Comparison of ENCODE assay signal across 36 cellular contexts in the genomic region with DNA sequence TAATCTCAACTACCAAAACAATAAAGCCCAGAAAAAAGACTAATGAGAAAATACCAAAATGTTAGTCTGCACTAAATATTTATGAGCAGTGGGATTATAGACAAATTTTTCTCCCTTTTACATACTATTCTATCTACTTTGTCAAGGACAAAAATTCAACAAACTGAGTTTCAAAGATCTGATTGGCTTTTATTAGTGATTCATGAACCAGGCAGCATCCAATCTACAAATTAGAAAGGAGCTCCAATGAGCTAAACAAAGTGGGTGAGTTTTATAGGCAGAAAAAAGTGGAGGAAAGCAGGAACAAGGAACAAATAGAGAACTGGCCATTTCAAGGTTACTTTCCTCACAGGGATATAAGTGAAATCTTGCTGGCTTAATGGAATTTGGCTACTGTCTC.
"Had no signal": no experiment of that assay in that cellular context is flagged by ENCODE, and none has a peak within 500 bp of the region (broad histone marks: within the 10 kb centered on the region; RNA-seq: fewer than 3 reads in every experiment).

No MANE protein-coding gene starts in this region.

- H3K36me3 ChIP-seq: brain microvascular endothelial cell, breast epithelium had no signal

- H3K36me3 Mint-ChIP-seq: activated naive CD4-positive, alpha-beta T cell treated with anti-CD3 and anti-CD28 coated beads, Interleukin-2, amount 50 U/mL, for 24 hours; activated naive CD8-positive, alpha-beta T cell had no signal

- H3K27ac ChIP-seq: ascending aorta, body of pancreas, brain microvascular endothelial cell, breast epithelium, VCaP had no signal

- H3K9me3 ChIP-seq: ascending aorta, body of pancreas, breast epithelium had no signal

- FAIRE-seq: TTC549 had no signal

- H3K4me1 ChIP-seq: ascending aorta, body of pancreas, breast epithelium had no signal

- H3K9me3 Mint-ChIP-seq: activated B cell treated with CpG ODN at 0.5 μM for 24 hours; activated CD4-positive, alpha-beta memory T cell treated with anti-CD3 and anti-CD28 coated beads, Interleukin-2, amount 10 ng/mL, durations not matched to agents 7 days and 5 days; activated CD4-positive, alpha-beta T cell treated with anti-CD3 and anti-CD28 coated beads, Interleukin-2, amount 10 ng/mL, durations not matched to agents 24 days and 14 days; activated naive CD4-positive, alpha-beta T cell treated with anti-CD3 and anti-CD28 coated beads, Interleukin-2, amount 10 ng/mL, durations not matched to agents 7 days and 5 days; activated naive CD4-positive, alpha-beta T cell treated with anti-CD3 and anti-CD28 coated beads, Interleukin-2, amount 50 U/mL, for 24 hours; activated naive CD8-positive, alpha-beta T cell treated with anti-CD3 and anti-CD28 coated beads, Interleukin-2, amount 10 ng/mL, durations not matched to agents 7 days and 5 days; activated naive CD8-positive, alpha-beta T cell treated with anti-CD3 and anti-CD28 coated beads, Interleukin-2, amount 50 U/mL, for 24 hours; activated T-cell treated with anti-CD3 and anti-CD28 coated beads, Interleukin-2, amount 50 U/mL, for 24 hours; activated T-helper 2 cell treated with anti-CD3 and anti-CD28 coated beads, Interferon-gamma antibody, Interleukin-2, Interleukin-4, amounts not matched to agents 10 μg/mL and 5 μg/mL and 100 μg/mL, durations not matched to agents 14 hours and 24 hours and 36 hours; T-helper 1 cell treated with Interleukin-12 subunit alpha and Interleukin-12 subunit beta and Interleukin-4 antibody, amounts not matched to agents 30 μg/mL and 1 μg/mL, for 36 hours; T-helper 2 cell treated with Interferon-gamma antibody and Interleukin-4, amounts not matched to agents 5 μg/mL and 100 μg/mL, for 36 hours had no signal

- H3K4me3 Mint-ChIP-seq: activated B cell treated with CpG ODN at 0.5 μM for 24 hours; activated CD4-positive, alpha-beta memory T cell treated with anti-CD3 and anti-CD28 coated beads, Interleukin-2, amount 10 ng/mL, durations not matched to agents 7 days and 5 days; activated CD4-positive, alpha-beta T cell treated with anti-CD3 and anti-CD28 coated beads, Interleukin-2, amount 10 ng/mL, durations not matched to agents 24 days and 14 days; activated CD8-positive, alpha-beta memory T cell treated with anti-CD3 and anti-CD28 coated beads, Interleukin-2, amount 10 ng/mL, durations not matched to agents 7 days and 5 days; activated CD8-positive, alpha-beta T cell treated with anti-CD3 and anti-CD28 coated beads, Interleukin-2, amount 10 ng/mL, durations not matched to agents 7 days and 5 days; activated naive CD4-positive, alpha-beta T cell treated with anti-CD3 and anti-CD28 coated beads, Interleukin-2, amount 10 ng/mL, durations not matched to agents 7 days and 5 days; activated naive CD4-positive, alpha-beta T cell treated with anti-CD3 and anti-CD28 coated beads, Interleukin-2, amount 50 U/mL, for 24 hours; activated naive CD8-positive, alpha-beta T cell; activated naive CD8-positive, alpha-beta T cell treated with anti-CD3 and anti-CD28 coated beads, Interleukin-2, amount 10 ng/mL, durations not matched to agents 7 days and 5 days; activated naive CD8-positive, alpha-beta T cell treated with anti-CD3 and anti-CD28 coated beads, Interleukin-2, amount 50 U/mL, for 24 hours; activated T-cell treated with anti-CD3 and anti-CD28 coated beads, Interleukin-2, amount 50 U/mL, for 24 hours; T-helper 1 cell treated with Interleukin-12 subunit alpha and Interleukin-12 subunit beta and Interleukin-4 antibody, amounts not matched to agents 30 μg/mL and 1 μg/mL, for 36 hours; T-helper 2 cell treated with Interferon-gamma antibody and Interleukin-4, amounts not matched to agents 5 μg/mL and 100 μg/mL, for 36 hours had no signal

- H3K4me1 Mint-ChIP-seq: activated B cell treated with CpG ODN at 0.5 μM for 24 hours; activated naive CD4-positive, alpha-beta T cell treated with anti-CD3 and anti-CD28 coated beads, Interleukin-2, amount 50 U/mL, for 24 hours had no signal

- H3K27me3 Mint-ChIP-seq: activated B cell treated with CpG ODN at 0.5 μM for 24 hours; activated CD4-positive, alpha-beta memory T cell treated with anti-CD3 and anti-CD28 coated beads, Interleukin-2, amount 10 ng/mL, durations not matched to agents 7 days and 5 days; activated CD4-positive, alpha-beta T cell treated with anti-CD3 and anti-CD28 coated beads, Interleukin-2, amount 10 ng/mL, durations not matched to agents 24 days and 14 days; activated CD8-positive, alpha-beta memory T cell treated with anti-CD3 and anti-CD28 coated beads, Interleukin-2, amount 10 ng/mL, durations not matched to agents 7 days and 5 days; activated naive CD4-positive, alpha-beta T cell treated with anti-CD3 and anti-CD28 coated beads, Interleukin-2, amount 10 ng/mL, durations not matched to agents 7 days and 5 days; activated naive CD4-positive, alpha-beta T cell treated with anti-CD3 and anti-CD28 coated beads, Interleukin-2, amount 50 U/mL, for 24 hours; activated naive CD8-positive, alpha-beta T cell; activated naive CD8-positive, alpha-beta T cell treated with anti-CD3 and anti-CD28 coated beads, Interleukin-2, amount 10 ng/mL, durations not matched to agents 7 days and 5 days; activated naive CD8-positive, alpha-beta T cell treated with anti-CD3 and anti-CD28 coated beads, Interleukin-2, amount 50 U/mL, for 24 hours had no signal

- DNase-seq: activated B cell treated with CpG ODN at 0.5 μM for 24 hours; activated CD4-positive, alpha-beta memory T cell treated with anti-CD3 and anti-CD28 coated beads, Interleukin-2, amount 10 ng/mL, durations not matched to agents 7 days and 5 days; activated CD4-positive, alpha-beta T cell treated with anti-CD3 and anti-CD28 coated beads for 4 hours; activated CD4-positive, alpha-beta T cell treated with anti-CD3 and anti-CD28 coated beads, Interleukin-2, amount 10 ng/mL, durations not matched to agents 24 days and 14 days; activated CD4-positive, alpha-beta T cell treated with anti-CD3 and anti-CD28 coated beads, Interleukin-2, amount 50 U/mL, for 1 hour; activated CD4-positive, alpha-beta T cell treated with anti-CD3 and anti-CD28 coated beads, Interleukin-2, amount 50 U/mL, for 48 hours; activated CD4-positive, CD25-positive, alpha-beta regulatory T cell treated with anti-CD3 and anti-CD28 coated beads, Interleukin-2, amount 50 U/mL, for 72 hours; activated CD8-positive, alpha-beta memory T cell treated with anti-CD3 and anti-CD28 coated beads for 24 hours; activated CD8-positive, alpha-beta memory T cell treated with anti-CD3 and anti-CD28 coated beads, Interleukin-2, amount 10 ng/mL, durations not matched to agents 7 days and 5 days; activated CD8-positive, alpha-beta memory T cell treated with anti-CD3 and anti-CD28 coated beads, Interleukin-2, amount 50 U/mL, for 48 hours; activated CD8-positive, alpha-beta T cell treated with anti-CD3 and anti-CD28 coated beads, Interleukin-2, amount 10 ng/mL, durations not matched to agents 7 days and 5 days; activated effector memory CD4-positive, alpha-beta T cell treated with Interleukin-2 at 50 U/mL for 16 hours; activated gamma-delta T cell; activated naive CD4-positive, alpha-beta T cell treated with anti-CD3 and anti-CD28 coated beads, Interleukin-2, amount 10 ng/mL, durations not matched to agents 7 days and 5 days; activated naive CD4-positive, alpha-beta T cell treated with Interleukin-2 at 50 U/mL for 16 hours; activated naive CD8-positive, alpha-beta T cell treated with anti-CD3 and anti-CD28 coated beads, Interleukin-2, amount 10 ng/mL, durations not matched to agents 7 days and 5 days; activated naive CD8-positive, alpha-beta T cell treated with anti-CD3 and anti-CD28 coated beads, Interleukin-2, amount 50 U/mL, for 24 hours; activated T-cell treated with anti-CD3 and anti-CD28 coated beads, Interleukin-2, amount 50 U/mL, for 24 hours; activated T-cell treated with anti-CD3 and anti-CD28 coated beads, Interleukin-2, amount 50 U/mL, for 48 hours; amygdala; anterior cingulate cortex; body of pancreas; brain microvascular endothelial cell; central memory CD4-positive, alpha-beta T cell; T-helper 1 cell; T-helper 2 cell; T-helper 9 cell had no signal

- H3K4me3 ChIP-seq: ascending aorta, body of pancreas, breast epithelium had no signal

- H3K27ac Mint-ChIP-seq: activated B cell treated with CpG ODN at 0.5 μM for 24 hours; activated CD4-positive, alpha-beta memory T cell treated with anti-CD3 and anti-CD28 coated beads, Interleukin-2, amount 10 ng/mL, durations not matched to agents 7 days and 5 days; activated CD4-positive, alpha-beta T cell treated with anti-CD3 and anti-CD28 coated beads, Interleukin-2, amount 10 ng/mL, durations not matched to agents 24 days and 14 days; activated CD8-positive, alpha-beta memory T cell treated with anti-CD3 and anti-CD28 coated beads, Interleukin-2, amount 10 ng/mL, durations not matched to agents 7 days and 5 days; activated CD8-positive, alpha-beta T cell treated with anti-CD3 and anti-CD28 coated beads, Interleukin-2, amount 10 ng/mL, durations not matched to agents 7 days and 5 days; activated naive CD4-positive, alpha-beta T cell treated with anti-CD3 and anti-CD28 coated beads, Interleukin-2, amount 10 ng/mL, durations not matched to agents 7 days and 5 days; activated naive CD4-positive, alpha-beta T cell treated with anti-CD3 and anti-CD28 coated beads, Interleukin-2, amount 50 U/mL, for 24 hours; activated naive CD8-positive, alpha-beta T cell; activated naive CD8-positive, alpha-beta T cell treated with anti-CD3 and anti-CD28 coated beads, Interleukin-2, amount 10 ng/mL, durations not matched to agents 7 days and 5 days; activated naive CD8-positive, alpha-beta T cell treated with anti-CD3 and anti-CD28 coated beads, Interleukin-2, amount 50 U/mL, for 24 hours; activated T-cell treated with anti-CD3 and anti-CD28 coated beads, Interleukin-2, amount 50 U/mL, for 24 hours; activated T-helper 2 cell treated with anti-CD3 and anti-CD28 coated beads, Interferon-gamma antibody, Interleukin-2, Interleukin-4, amounts not matched to agents 10 μg/mL and 5 μg/mL and 100 μg/mL, durations not matched to agents 14 hours and 24 hours and 36 hours; T-helper 1 cell treated with Interleukin-12 subunit alpha and Interleukin-12 subunit beta and Interleukin-4 antibody, amounts not matched to agents 30 μg/mL and 1 μg/mL, for 36 hours; T-helper 2 cell treated with Interferon-gamma antibody and Interleukin-4, amounts not matched to agents 5 μg/mL and 100 μg/mL, for 36 hours had no signal

- H3K27me3 ChIP-seq: ascending aorta, body of pancreas, brain microvascular endothelial cell had no signal

- ATAC-seq: activated CD8-positive, alpha-beta memory T cell treated with anti-CD3 and anti-CD28 coated beads, Interleukin-2, amount 10 ng/mL, durations not matched to agents 7 days and 5 days; activated CD8-positive, alpha-beta T cell treated with anti-CD3 and anti-CD28 coated beads, Interleukin-2, amount 10 ng/mL, durations not matched to agents 7 days and 5 days; activated naive CD8-positive, alpha-beta T cell treated with anti-CD3 and anti-CD28 coated beads, Interleukin-2, amount 50 U/mL, for 24 hours; body of pancreas had no signal
